Comparison of ENCODE assay signal across 1 cellular context in genomic region chr1:234601217-234602017, GRCh38.
TF ChIP-seq lines count a peak whose summit lies in the region.

No MANE protein-coding gene starts in this region.

TF ChIP-seq in GM12878, 131 proteins besides CTCF, POLR2A, EP300 and RAD21 (continued from another document):
- TF ChIP-seq ZBED1 (IDR thresholded peaks at IDR 0.05; ENCODE audit: borderline replicate concordance) (peak; percentile 13; the same call in 1 of the 2 replicates), GABPA (IDR thresholded peaks at IDR 0.05; ENCODE audit: low read depth) (no peak), HSF1 (IDR thresholded peaks at IDR 0.05; ENCODE audit: low read depth, low read length) (no peak), CHD1 (IDR thresholded peaks at IDR 0.05; ENCODE audit: low read depth, low read length) (no peak), MEF2A (IDR thresholded peaks at IDR 0.05; ENCODE audit: insufficient read depth, low read depth, low read length) (0 out of 2 replicates have a peak, but pooled peaks have one; percentile 41), CEBPB (IDR thresholded peaks at IDR 0.05; ENCODE audit: borderline replicate concordance in 1 of 2, low read depth in 2 of 2, low read length in 2 of 2) (peak; percentile 31 to 96; a peak in 2 of 4 replicates), ATF7 (IDR thresholded peaks at IDR 0.05; ENCODE audit: low read depth) (peak; percentile 85), CBFB (IDR thresholded peaks at IDR 0.05; ENCODE audit: low read depth) (no peak)
- TF ChIP-seq, protein P1, sequence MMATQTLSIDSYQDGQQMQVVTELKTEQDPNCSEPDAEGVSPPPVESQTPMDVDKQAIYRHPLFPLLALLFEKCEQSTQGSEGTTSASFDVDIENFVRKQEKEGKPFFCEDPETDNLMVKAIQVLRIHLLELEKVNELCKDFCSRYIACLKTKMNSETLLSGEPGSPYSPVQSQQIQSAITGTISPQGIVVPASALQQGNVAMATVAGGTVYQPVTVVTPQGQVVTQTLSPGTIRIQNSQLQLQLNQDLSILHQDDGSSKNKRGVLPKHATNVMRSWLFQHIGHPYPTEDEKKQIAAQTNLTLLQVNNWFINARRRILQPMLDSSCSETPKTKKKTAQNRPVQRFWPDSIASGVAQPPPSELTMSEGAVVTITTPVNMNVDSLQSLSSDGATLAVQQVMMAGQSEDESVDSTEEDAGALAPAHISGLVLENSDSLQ (IDR thresholded peaks at IDR 0.05), result peak; percentile 51; the same call in 1 of the 2 replicates
